ENCODE assay signal across 2 cellular contexts in the genomic region with DNA sequence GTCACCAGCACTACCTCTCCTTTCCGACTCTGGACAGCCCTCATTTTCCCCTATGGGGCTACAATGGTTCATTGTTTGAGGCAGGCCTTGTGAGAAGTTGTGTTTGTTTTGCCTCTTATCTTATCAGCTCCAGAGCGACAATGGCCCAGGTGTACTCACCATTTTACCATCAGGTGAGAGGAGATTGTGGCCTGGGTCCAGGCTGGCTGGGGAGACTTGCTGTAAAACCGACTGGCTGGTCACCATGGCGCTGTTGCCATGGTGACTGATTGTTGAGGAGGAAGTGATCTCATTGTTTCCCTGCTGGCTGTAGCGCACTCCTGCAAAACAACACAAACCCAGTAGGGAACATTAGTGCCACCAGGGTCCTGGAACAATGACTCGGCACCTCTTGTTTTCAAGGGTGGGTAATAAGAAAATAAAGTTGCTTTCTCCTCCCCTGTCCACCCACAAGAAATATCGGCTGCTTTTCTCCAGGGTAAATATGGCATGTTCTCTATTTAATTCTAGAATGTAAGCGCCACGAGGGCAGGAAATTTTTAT.
TF ChIP-seq lines count a peak whose summit lies in the region.

No MANE protein-coding gene starts in this region.

TF ChIP-seq in HEK293, 187 proteins besides CTCF, POLR2A, EP300 and RAD21:
- TF ChIP-seq ZNF394 (tag by site-specific recombination; IDR thresholded peaks at IDR 0.05; ENCODE audit: borderline replicate concordance) (no peak), ZNF621 (tag by site-specific recombination; IDR thresholded peaks at IDR 0.05) (no peak), MYNN (tag by site-specific recombination; IDR thresholded peaks at IDR 0.05; ENCODE audit: borderline replicate concordance) (peak; percentile 92), SCRT1 (tag by site-specific recombination; IDR thresholded peaks at IDR 0.05; ENCODE audit: borderline replicate concordance) (no peak), IKZF3 (tag by site-specific recombination; IDR thresholded peaks at IDR 0.05) (peak; percentile 26; the same call in 1 of the 2 replicates), WT1 (tag by site-specific recombination; IDR thresholded peaks at IDR 0.05) (no peak), ZNF600 (tag by site-specific recombination; IDR thresholded peaks at IDR 0.05) (peak; percentile 70; the same call in 1 of the 2 replicates), ZNF629 (tag by site-specific recombination; IDR thresholded peaks at IDR 0.05) (peak; percentile 53; the same call in 1 of the 2 replicates), ZNF132 (tag by site-specific recombination; IDR thresholded peaks at IDR 0.05; ENCODE audit: borderline replicate concordance) (no peak), ZIC2 (tag by site-specific recombination; IDR thresholded peaks at IDR 0.05) (0 out of 2 replicates have a peak, but pooled peaks have one; percentile 13), ZNF473 (tag by site-specific recombination; IDR thresholded peaks at IDR 0.05) (no peak), ZNF664 (tag by site-specific recombination; IDR thresholded peaks at IDR 0.05) (no peak), ZNF335 (tag by site-specific recombination; conservative IDR thresholded peaks at IDR 0.05) (0 out of 2 replicates have a peak, but pooled peaks have one; percentile 24), YY1 (tag by site-specific recombination; IDR thresholded peaks at IDR 0.05) (0 out of 2 replicates have a peak, but pooled peaks have one; percentile 22), ZNF169 (tag by site-specific recombination; IDR thresholded peaks at IDR 0.05) (no peak), ZFP3 (tag by site-specific recombination; IDR thresholded peaks at IDR 0.05; ENCODE audit: low read depth) (peak; percentile 60; the same call in 1 of the 2 replicates), REPIN1 (tag by site-specific recombination; IDR thresholded peaks at IDR 0.05; ENCODE audit: low read depth) (no peak), ZNF529 (tag by site-specific recombination; IDR thresholded peaks at IDR 0.05; ENCODE audit: insufficient replicate concordance) (no peak), ZNF76 (tag by site-specific recombination; IDR thresholded peaks at IDR 0.05; ENCODE audit: borderline replicate concordance, low read depth) (no peak), ZNF404 (tag by site-specific recombination; IDR thresholded peaks at IDR 0.05) (no peak), SETDB1 (IDR thresholded peaks at IDR 0.05; ENCODE audit: insufficient read length, low read length) (peak; percentile 24), TRIM28 (IDR thresholded peaks at IDR 0.05; ENCODE audit: borderline replicate concordance, low read length) (peak; percentile 59; the same call in 1 of the 2 replicates)
- TF ChIP-seq, protein P1, sequence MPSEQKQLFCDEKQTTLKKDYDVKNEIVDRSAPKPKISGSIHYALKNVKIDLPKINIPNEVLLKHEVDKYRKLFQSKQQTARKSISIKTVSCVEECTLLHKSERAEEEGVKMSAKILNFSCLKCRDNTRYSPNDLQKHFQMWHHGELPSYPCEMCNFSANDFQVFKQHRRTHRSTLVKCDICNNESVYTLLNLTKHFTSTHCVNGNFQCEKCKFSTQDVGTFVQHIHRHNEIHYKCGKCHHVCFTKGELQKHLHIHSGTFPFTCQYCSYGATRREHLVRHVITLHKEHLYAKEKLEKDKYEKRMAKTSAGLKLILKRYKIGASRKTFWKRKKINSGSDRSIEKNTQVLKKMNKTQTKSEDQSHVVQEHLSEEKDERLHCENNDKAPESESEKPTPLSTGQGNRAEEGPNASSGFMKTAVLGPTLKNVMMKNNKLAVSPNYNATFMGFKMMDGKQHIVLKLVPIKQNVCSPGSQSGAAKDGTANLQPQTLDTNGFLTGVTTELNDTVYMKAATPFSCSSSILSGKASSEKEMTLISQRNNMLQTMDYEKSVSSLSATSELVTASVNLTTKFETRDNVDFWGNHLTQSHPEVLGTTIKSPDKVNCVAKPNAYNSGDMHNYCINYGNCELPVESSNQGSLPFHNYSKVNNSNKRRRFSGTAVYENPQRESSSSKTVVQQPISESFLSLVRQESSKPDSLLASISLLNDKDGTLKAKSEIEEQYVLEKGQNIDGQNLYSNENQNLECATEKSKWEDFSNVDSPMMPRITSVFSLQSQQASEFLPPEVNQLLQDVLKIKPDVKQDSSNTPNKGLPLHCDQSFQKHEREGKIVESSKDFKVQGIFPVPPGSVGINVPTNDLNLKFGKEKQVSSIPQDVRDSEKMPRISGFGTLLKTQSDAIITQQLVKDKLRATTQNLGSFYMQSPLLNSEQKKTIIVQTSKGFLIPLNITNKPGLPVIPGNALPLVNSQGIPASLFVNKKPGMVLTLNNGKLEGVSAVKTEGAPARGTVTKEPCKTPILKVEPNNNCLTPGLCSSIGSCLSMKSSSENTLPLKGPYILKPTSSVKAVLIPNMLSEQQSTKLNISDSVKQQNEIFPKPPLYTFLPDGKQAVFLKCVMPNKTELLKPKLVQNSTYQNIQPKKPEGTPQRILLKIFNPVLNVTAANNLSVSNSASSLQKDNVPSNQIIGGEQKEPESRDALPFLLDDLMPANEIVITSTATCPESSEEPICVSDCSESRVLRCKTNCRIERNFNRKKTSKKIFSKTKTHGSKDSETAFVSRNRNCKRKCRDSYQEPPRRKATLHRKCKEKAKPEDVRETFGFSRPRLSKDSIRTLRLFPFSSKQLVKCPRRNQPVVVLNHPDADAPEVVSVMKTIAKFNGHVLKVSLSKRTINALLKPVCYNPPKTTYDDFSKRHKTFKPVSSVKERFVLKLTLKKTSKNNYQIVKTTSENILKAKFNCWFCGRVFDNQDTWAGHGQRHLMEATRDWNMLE (tag by site-specific recombination; conservative IDR thresholded peaks at IDR 0.05; ENCODE audit: low read depth) = 0 out of 2 replicates have a peak, but pooled peaks have one; percentile 27
TF ChIP-seq in HEK293: peak in this region for 11.

TF ChIP-seq in H1, 55 proteins besides CTCF, POLR2A, EP300 and RAD21 (continues in another document):
- no peak for TF ChIP-seq SRF (IDR thresholded peaks at IDR 0.05; ENCODE audit: low read depth, low read length)
- no peak for TF ChIP-seq RXRA (IDR thresholded peaks at IDR 0.05; ENCODE audit: insufficient read depth, low read depth, low read length)
- TF ChIP-seq TAF7 (optimal IDR thresholded peaks at IDR 0.05; ENCODE audit: borderline replicate concordance, low read depth, low read length) = no peak
- no peak for TF ChIP-seq SIRT6 (IDR thresholded peaks at IDR 0.05; ENCODE audit: low read length)
- no peak for TF ChIP-seq ATF3 (IDR thresholded peaks at IDR 0.05; ENCODE audit: insufficient read depth, low read depth, low read length)
- TF ChIP-seq JUN (IDR thresholded peaks at IDR 0.05; ENCODE audit: low read depth, low read length) = peak; percentile 73; the same call in 1 of the 2 replicates
- peak; percentile 66 for TF ChIP-seq NANOG (IDR thresholded peaks at IDR 0.05; ENCODE audit: insufficient read depth, low read depth, low read length, poor library complexity, severe bottlenecking)
- TF ChIP-seq EZH2 (IDR thresholded peaks at IDR 0.05; ENCODE audit: low read depth, low read length, severe bottlenecking) = no peak
- TF ChIP-seq GTF2F1 (IDR thresholded peaks at IDR 0.05; ENCODE audit: borderline replicate concordance, low read depth, low read length) = no peak
- TF ChIP-seq GABPA (IDR thresholded peaks at IDR 0.05; ENCODE audit: borderline replicate concordance, insufficient read depth, low read length) = no peak
- TF ChIP-seq MAFK (IDR thresholded peaks at IDR 0.05; ENCODE audit: low read depth, low read length) = peak; percentile 81
- TF ChIP-seq HDAC2 (IDR thresholded peaks at IDR 0.05; ENCODE audit: borderline replicate concordance in 1 of 2, low read depth in 2 of 2, low read length in 2 of 2) = no peak
- TF ChIP-seq PHF8 (conservative IDR thresholded peaks at IDR 0.05; ENCODE audit: low read depth, low read length) = no peak
- TF ChIP-seq, protein P2, sequence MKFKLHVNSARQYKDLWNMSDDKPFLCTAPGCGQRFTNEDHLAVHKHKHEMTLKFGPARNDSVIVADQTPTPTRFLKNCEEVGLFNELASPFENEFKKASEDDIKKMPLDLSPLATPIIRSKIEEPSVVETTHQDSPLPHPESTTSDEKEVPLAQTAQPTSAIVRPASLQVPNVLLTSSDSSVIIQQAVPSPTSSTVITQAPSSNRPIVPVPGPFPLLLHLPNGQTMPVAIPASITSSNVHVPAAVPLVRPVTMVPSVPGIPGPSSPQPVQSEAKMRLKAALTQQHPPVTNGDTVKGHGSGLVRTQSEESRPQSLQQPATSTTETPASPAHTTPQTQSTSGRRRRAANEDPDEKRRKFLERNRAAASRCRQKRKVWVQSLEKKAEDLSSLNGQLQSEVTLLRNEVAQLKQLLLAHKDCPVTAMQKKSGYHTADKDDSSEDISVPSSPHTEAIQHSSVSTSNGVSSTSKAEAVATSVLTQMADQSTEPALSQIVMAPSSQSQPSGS (IDR thresholded peaks at IDR 0.05; ENCODE audit: low read length) = peak; percentile 45; the same call in 1 of the 2 replicates
- no peak for TF ChIP-seq SP2 (IDR thresholded peaks at IDR 0.05; ENCODE audit: low read length)
- no peak for TF ChIP-seq CHD1 (IDR thresholded peaks at IDR 0.05; ENCODE audit: low read depth, low read length)
- 0 out of 2 replicates have a peak, but pooled peaks have one; percentile 17 for TF ChIP-seq TBP (IDR thresholded peaks at IDR 0.05; ENCODE audit: low read depth, low read length)
- TF ChIP-seq CBX5 (IDR thresholded peaks at IDR 0.05; ENCODE audit: low read depth, low read length) = no peak
- no peak for TF ChIP-seq KDM4A (IDR thresholded peaks at IDR 0.05; ENCODE audit: low read depth, low read length, severe bottlenecking)
- TF ChIP-seq SP1 (IDR thresholded peaks at IDR 0.05; ENCODE audit: low read depth, low read length) = peak; percentile 40; the same call in 1 of the 2 replicates
- TF ChIP-seq RNF2 (IDR thresholded peaks at IDR 0.05; ENCODE audit: borderline replicate concordance, low read depth, low read length, missing control alignments, poor library complexity, severe bottlenecking) = no peak
- TF ChIP-seq, protein P3, sequence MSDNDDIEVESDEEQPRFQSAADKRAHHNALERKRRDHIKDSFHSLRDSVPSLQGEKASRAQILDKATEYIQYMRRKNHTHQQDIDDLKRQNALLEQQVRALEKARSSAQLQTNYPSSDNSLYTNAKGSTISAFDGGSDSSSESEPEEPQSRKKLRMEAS (IDR thresholded peaks at IDR 0.05) = no peak
- TF ChIP-seq HDAC6 (IDR thresholded peaks at IDR 0.05; ENCODE audit: low read depth, low read length) = no peak
- no peak for TF ChIP-seq CBX8 (IDR thresholded peaks at IDR 0.05; ENCODE audit: borderline replicate concordance, low read depth, low read length)
- no peak for TF ChIP-seq ASH2L (IDR thresholded peaks at IDR 0.05; ENCODE audit: low read length)
- no peak for TF ChIP-seq CEBPB (IDR thresholded peaks at IDR 0.05; ENCODE audit: low read depth, low read length)
- TF ChIP-seq CTBP2 (IDR thresholded peaks at IDR 0.05; ENCODE audit: borderline replicate concordance, insufficient read depth, insufficient read length, low read length) = no peak
- no peak for TF ChIP-seq TCF12 (IDR thresholded peaks at IDR 0.05; ENCODE audit: low read depth, low read length)
- TF ChIP-seq BRCA1 (IDR thresholded peaks at IDR 0.05; ENCODE audit: low read depth, low read length) = no peak
- TF ChIP-seq, protein P4, sequence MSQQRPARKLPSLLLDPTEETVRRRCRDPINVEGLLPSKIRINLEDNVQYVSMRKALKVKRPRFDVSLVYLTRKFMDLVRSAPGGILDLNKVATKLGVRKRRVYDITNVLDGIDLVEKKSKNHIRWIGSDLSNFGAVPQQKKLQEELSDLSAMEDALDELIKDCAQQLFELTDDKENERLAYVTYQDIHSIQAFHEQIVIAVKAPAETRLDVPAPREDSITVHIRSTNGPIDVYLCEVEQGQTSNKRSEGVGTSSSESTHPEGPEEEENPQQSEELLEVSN (IDR thresholded peaks at IDR 0.05) = no peak
- TF ChIP-seq BCL11A (IDR thresholded peaks at IDR 0.05; ENCODE audit: low read depth in 2 of 2, low read length in 2 of 2) = no peak
- TF ChIP-seq SIX5 (IDR thresholded peaks at IDR 0.05; ENCODE audit: low read depth, low read length) = no peak
- no peak for TF ChIP-seq POLR2AphosphoS5 (IDR thresholded peaks at IDR 0.05; ENCODE audit: low read depth, low read length)
- no peak for TF ChIP-seq TAF1 (IDR thresholded peaks at IDR 0.05; ENCODE audit: low read depth, low read length)
- no peak for TF ChIP-seq SIN3A (conservative IDR thresholded peaks at IDR 0.05 in 1 of 2, IDR thresholded peaks at IDR 0.05 in 1 of 2; ENCODE audit: low read depth in 1 of 2, low read length in 2 of 2)
- TF ChIP-seq EGR1 (IDR thresholded peaks at IDR 0.05; ENCODE audit: borderline replicate concordance, low read depth, low read length) = no peak
- no peak for TF ChIP-seq YY1 (IDR thresholded peaks at IDR 0.05; ENCODE audit: low read depth, low read length)
- TF ChIP-seq CREB1 (IDR thresholded peaks at IDR 0.05) = peak; percentile 69
